In genomic region chrX:45011131-45011530, GRCh38 we compare ENCODE assay signal across 2 cellular contexts.
TF ChIP-seq lines count a peak whose summit lies in the region.

No MANE protein-coding gene starts in this region.

TF ChIP-seq in SK-N-SH, 30 proteins besides CTCF, POLR2A, EP300 and RAD21 (continued from another document):
- TF ChIP-seq, protein P1, sequence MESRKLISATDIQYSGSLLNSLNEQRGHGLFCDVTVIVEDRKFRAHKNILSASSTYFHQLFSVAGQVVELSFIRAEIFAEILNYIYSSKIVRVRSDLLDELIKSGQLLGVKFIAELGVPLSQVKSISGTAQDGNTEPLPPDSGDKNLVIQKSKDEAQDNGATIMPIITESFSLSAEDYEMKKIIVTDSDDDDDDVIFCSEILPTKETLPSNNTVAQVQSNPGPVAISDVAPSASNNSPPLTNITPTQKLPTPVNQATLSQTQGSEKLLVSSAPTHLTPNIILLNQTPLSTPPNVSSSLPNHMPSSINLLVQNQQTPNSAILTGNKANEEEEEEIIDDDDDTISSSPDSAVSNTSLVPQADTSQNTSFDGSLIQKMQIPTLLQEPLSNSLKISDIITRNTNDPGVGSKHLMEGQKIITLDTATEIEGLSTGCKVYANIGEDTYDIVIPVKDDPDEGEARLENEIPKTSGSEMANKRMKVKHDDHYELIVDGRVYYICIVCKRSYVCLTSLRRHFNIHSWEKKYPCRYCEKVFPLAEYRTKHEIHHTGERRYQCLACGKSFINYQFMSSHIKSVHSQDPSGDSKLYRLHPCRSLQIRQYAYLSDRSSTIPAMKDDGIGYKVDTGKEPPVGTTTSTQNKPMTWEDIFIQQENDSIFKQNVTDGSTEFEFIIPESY (IDR thresholded peaks at IDR 0.05; ENCODE audit: borderline replicate concordance, low read depth): no peak
- no peak for TF ChIP-seq TCF12 (IDR thresholded peaks at IDR 0.05)
- TF ChIP-seq RFX5 (IDR thresholded peaks at IDR 0.05; ENCODE audit: low read length): no peak
- no peak for TF ChIP-seq SIN3A (IDR thresholded peaks at IDR 0.05; ENCODE audit: borderline replicate concordance, low read depth, low read length)
- TF ChIP-seq, protein P2, sequence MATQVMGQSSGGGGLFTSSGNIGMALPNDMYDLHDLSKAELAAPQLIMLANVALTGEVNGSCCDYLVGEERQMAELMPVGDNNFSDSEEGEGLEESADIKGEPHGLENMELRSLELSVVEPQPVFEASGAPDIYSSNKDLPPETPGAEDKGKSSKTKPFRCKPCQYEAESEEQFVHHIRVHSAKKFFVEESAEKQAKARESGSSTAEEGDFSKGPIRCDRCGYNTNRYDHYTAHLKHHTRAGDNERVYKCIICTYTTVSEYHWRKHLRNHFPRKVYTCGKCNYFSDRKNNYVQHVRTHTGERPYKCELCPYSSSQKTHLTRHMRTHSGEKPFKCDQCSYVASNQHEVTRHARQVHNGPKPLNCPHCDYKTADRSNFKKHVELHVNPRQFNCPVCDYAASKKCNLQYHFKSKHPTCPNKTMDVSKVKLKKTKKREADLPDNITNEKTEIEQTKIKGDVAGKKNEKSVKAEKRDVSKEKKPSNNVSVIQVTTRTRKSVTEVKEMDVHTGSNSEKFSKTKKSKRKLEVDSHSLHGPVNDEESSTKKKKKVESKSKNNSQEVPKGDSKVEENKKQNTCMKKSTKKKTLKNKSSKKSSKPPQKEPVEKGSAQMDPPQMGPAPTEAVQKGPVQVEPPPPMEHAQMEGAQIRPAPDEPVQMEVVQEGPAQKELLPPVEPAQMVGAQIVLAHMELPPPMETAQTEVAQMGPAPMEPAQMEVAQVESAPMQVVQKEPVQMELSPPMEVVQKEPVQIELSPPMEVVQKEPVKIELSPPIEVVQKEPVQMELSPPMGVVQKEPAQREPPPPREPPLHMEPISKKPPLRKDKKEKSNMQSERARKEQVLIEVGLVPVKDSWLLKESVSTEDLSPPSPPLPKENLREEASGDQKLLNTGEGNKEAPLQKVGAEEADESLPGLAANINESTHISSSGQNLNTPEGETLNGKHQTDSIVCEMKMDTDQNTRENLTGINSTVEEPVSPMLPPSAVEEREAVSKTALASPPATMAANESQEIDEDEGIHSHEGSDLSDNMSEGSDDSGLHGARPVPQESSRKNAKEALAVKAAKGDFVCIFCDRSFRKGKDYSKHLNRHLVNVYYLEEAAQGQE (IDR thresholded peaks at IDR 0.05; ENCODE audit: low read depth, low read length): no peak
- TF ChIP-seq RXRA (IDR thresholded peaks at IDR 0.05; ENCODE audit: borderline replicate concordance, low read depth): no peak
- TF ChIP-seq TEAD4 (IDR thresholded peaks at IDR 0.05; ENCODE audit: borderline replicate concordance, insufficient read depth): no peak

TF ChIP-seq in SK-N-SH treated with all-trans-retinoic acid at 6 μM for 48 hours, 23 proteins besides CTCF, POLR2A, EP300 and RAD21 (continued from another document):
- TF ChIP-seq, protein P3, sequence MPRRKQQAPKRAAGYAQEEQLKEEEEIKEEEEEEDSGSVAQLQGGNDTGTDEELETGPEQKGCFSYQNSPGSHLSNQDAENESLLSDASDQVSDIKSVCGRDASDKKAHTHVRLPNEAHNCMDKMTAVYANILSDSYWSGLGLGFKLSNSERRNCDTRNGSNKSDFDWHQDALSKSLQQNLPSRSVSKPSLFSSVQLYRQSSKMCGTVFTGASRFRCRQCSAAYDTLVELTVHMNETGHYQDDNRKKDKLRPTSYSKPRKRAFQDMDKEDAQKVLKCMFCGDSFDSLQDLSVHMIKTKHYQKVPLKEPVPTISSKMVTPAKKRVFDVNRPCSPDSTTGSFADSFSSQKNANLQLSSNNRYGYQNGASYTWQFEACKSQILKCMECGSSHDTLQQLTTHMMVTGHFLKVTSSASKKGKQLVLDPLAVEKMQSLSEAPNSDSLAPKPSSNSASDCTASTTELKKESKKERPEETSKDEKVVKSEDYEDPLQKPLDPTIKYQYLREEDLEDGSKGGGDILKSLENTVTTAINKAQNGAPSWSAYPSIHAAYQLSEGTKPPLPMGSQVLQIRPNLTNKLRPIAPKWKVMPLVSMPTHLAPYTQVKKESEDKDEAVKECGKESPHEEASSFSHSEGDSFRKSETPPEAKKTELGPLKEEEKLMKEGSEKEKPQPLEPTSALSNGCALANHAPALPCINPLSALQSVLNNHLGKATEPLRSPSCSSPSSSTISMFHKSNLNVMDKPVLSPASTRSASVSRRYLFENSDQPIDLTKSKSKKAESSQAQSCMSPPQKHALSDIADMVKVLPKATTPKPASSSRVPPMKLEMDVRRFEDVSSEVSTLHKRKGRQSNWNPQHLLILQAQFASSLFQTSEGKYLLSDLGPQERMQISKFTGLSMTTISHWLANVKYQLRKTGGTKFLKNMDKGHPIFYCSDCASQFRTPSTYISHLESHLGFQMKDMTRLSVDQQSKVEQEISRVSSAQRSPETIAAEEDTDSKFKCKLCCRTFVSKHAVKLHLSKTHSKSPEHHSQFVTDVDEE (CRISPR knock-in tag; IDR thresholded peaks at IDR 0.05): no peak
- TF ChIP-seq PPARA (CRISPR knock-in tag; IDR thresholded peaks at IDR 0.05; ENCODE audit: borderline replicate concordance): no peak
- TF ChIP-seq SNAI2 (CRISPR knock-in tag; IDR thresholded peaks at IDR 0.05): no peak
- TF ChIP-seq GLIS3 (CRISPR knock-in tag; IDR thresholded peaks at IDR 0.05): no peak
- no peak for TF ChIP-seq TCF4 (CRISPR knock-in tag; IDR thresholded peaks at IDR 0.05; ENCODE audit: borderline replicate concordance)
